Comparison of ENCODE assay signal across 26 cellular contexts in genomic region chr5:113193311-113193978, GRCh38.
"Had no signal": no experiment of that assay in that cellular context is flagged by ENCODE, and none has a peak within 500 bp of the region (broad histone marks: within the 10 kb centered on the region; RNA-seq: fewer than 3 reads in every experiment).

No MANE protein-coding gene starts in this region.

- H3K27ac Mint-ChIP-seq: naive thymus-derived CD8-positive, alpha-beta T cell; nephron; stimulated activated effector memory CD8-positive, alpha-beta T cell treated with anti-CD3 and anti-CD28 coated beads, Interleukin-12 subunit alpha, Interleukin-12 subunit beta, amount 100 ng/mL, for 72 hours; stimulated activated naive CD8-positive, alpha-beta T cell treated with anti-CD3 and anti-CD28 coated beads, Interleukin-15, Interleukin-2, amounts not matched to agents 100 ng/mL and 50 ng/mL, for 24 hours had no signal

- H3K27me3 ChIP-seq: hepatocyte, pancreas, sigmoid colon, spleen, suprapubic skin, tibial artery, upper lobe of right lung had no signal

- H3K36me3 ChIP-seq: lower lobe of right lung, pancreas, prostate gland, sigmoid colon, spleen, suprapubic skin, thoracic aorta, tibial artery, upper lobe of right lung had no signal

- H3K36me3 Mint-ChIP-seq: stimulated activated effector memory CD8-positive, alpha-beta T cell treated with anti-CD3 and anti-CD28 coated beads, Interleukin-12 subunit alpha, Interleukin-12 subunit beta, amount 100 ng/mL, for 72 hours had no signal

- H3K9me3 Mint-ChIP-seq: stimulated activated naive CD8-positive, alpha-beta T cell treated with anti-CD3 and anti-CD28 coated beads, Interleukin-15, Interleukin-2, amounts not matched to agents 100 ng/mL and 50 ng/mL, for 24 hours had no signal

- H3K4me3 Mint-ChIP-seq: naive thymus-derived CD8-positive, alpha-beta T cell; nephron; neural crest cell; stimulated activated effector memory CD8-positive, alpha-beta T cell treated with anti-CD3 and anti-CD28 coated beads, Interleukin-12 subunit alpha, Interleukin-12 subunit beta, amount 100 ng/mL, for 72 hours; stimulated activated naive CD8-positive, alpha-beta T cell treated with anti-CD3 and anti-CD28 coated beads, Interleukin-15, Interleukin-2, amounts not matched to agents 100 ng/mL and 50 ng/mL, for 24 hours had no signal

- H3K9me3 ChIP-seq: pancreas, prostate gland, sigmoid colon, suprapubic skin, thoracic aorta, tibial artery, upper lobe of right lung had no signal

- H3K27ac ChIP-seq: hepatocyte, lower lobe of right lung, pancreas, prostate gland, sigmoid colon, spleen, suprapubic skin, thoracic aorta, tibial artery, upper lobe of right lung had no signal

- ATAC-seq: left ventricle myocardium superior; lower lobe of right lung; naive thymus-derived CD8-positive, alpha-beta T cell; pancreas; right cardiac atrium; stimulated activated effector memory CD8-positive, alpha-beta T cell treated with anti-CD3 and anti-CD28 coated beads, Interleukin-12 subunit alpha, Interleukin-12 subunit beta, amount 100 ng/mL, for 72 hours; upper lobe of right lung had no signal

- H3K4me1 ChIP-seq: lower lobe of right lung, pancreas, prostate gland, sigmoid colon, spleen, suprapubic skin, tibial artery, upper lobe of right lung had no signal

- H3K27me3 Mint-ChIP-seq: naive thymus-derived CD8-positive, alpha-beta T cell; stimulated activated naive CD8-positive, alpha-beta T cell treated with anti-CD3 and anti-CD28 coated beads, Interleukin-15, Interleukin-2, amounts not matched to agents 100 ng/mL and 50 ng/mL, for 24 hours had no signal

- H3K4me3 ChIP-seq: hepatocyte, lower lobe of right lung, pancreas, prostate gland, sigmoid colon, spleen, suprapubic skin, thoracic aorta, tibial artery, upper lobe of right lung had no signal

- DNase-seq: islet precursor cell; left ventricle myocardium superior; lower lobe of right lung; mammary epithelial cell; mesenchymal stem cell; naive thymus-derived CD8-positive, alpha-beta T cell; nucleus accumbens; pancreas; posterior cingulate gyrus; retina; right cardiac atrium; sigmoid colon; small intestine; spleen; stimulated activated CD4-positive, alpha-beta T cell treated with anti-CD3 and anti-CD28 coated beads, Interleukin-4, amount 100 ng/mL, for 24 hours; stimulated activated naive CD4-positive, alpha-beta T cell; tibial artery; upper lobe of right lung had no signal

- H3K4me1 Mint-ChIP-seq: neural crest cell; stimulated activated effector memory CD8-positive, alpha-beta T cell treated with anti-CD3 and anti-CD28 coated beads, Interleukin-12 subunit alpha, Interleukin-12 subunit beta, amount 100 ng/mL, for 72 hours had no signal
